In the genomic region with DNA sequence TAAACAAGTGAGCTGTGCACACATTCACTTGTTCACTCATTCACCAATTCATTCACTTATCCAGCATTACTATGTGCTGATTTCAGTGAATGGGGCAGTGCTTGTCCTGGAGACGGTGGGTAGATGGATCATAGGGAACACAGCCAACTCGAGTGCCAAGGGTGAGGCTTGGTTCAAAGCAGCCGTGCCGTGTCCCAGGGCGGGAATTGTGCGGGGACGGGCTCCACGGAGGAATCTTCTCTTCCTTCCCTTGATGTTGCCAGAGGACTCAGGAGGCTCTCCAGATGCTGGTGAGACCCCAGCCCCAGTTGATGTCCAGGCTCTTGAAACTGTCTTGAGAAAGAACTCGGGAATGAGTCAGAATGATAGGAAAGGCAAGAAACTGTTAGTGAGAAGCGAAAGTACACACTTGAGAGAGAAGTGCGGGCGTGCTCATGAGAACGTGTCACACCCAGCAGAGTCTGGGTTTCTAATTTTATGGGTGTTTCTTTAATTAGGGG, we compare ENCODE assay signal across 7 cellular contexts.
DNase-seq lines count a peak whose midpoint lies in the region; ATAC-seq and TF ChIP-seq lines count a peak whose summit lies in the region.

No MANE protein-coding gene starts in this region.

- H3K9ac ChIP-seq in Loucy (ENCODE audit: low read depth, low read length, poor library complexity, severe bottlenecking), result peak overlapping the region; percentile 39
- no peak overlapping the region for H3K9ac ChIP-seq in parathyroid adenoma

- H3K4me3 ChIP-seq in Loucy (ENCODE audit: low read length, poor library complexity, severe bottlenecking) (peak overlapping the region; percentile 26), parathyroid adenoma (ENCODE audit: low read depth, low read length) (no peak overlapping the region), tibial artery (no peak overlapping the region)

- intact Hi-C loops in tibial artery (cut with DNase I; ENCODE audit: low total_unique reads), result no loop called here

- H3K4me2 ChIP-seq in Loucy (ENCODE audit: low read depth, low read length, poor library complexity, severe bottlenecking) (peak overlapping the region; percentile 36), parathyroid adenoma (ENCODE audit: low read length) (no peak overlapping the region)

- H3K27ac ChIP-seq in parathyroid adenoma (peak overlapping the region; percentile 42), tibial artery (no peak overlapping the region)

- ATAC-seq in GM18907 (IDR thresholded peaks at IDR 0.05; ENCODE audit: unreplicated experiment), result peak; percentile 66
- ATAC-seq in HG02588 (IDR thresholded peaks at IDR 0.05; ENCODE audit: unreplicated experiment), result peak; percentile 45

- H3K79me2 ChIP-seq in Loucy (ENCODE audit: insufficient read depth, low read length), result peaks cover 9% of the 10 kb centered on the region
- H3K79me2 ChIP-seq in parathyroid adenoma, result no peaks in the 10 kb centered on the region

- H2AFZ ChIP-seq in Loucy (ENCODE audit: low read length) (no peak overlapping the region), parathyroid adenoma (no peak overlapping the region)

- H3K9me3 ChIP-seq in Loucy (ENCODE audit: insufficient read depth, low read depth, low read length), result no peaks in the 10 kb centered on the region
- H3K9me3 ChIP-seq in parathyroid adenoma (ENCODE audit: control insufficient read depth, low read length), result no peaks in the 10 kb centered on the region
- H3K9me3 ChIP-seq in tibial artery, result no peaks in the 10 kb centered on the region

- no peaks in the 10 kb centered on the region for H3K9me2 ChIP-seq in Loucy (replicated peaks; ENCODE audit: low read depth, low read length)

- H3K36me3 ChIP-seq in Loucy (ENCODE audit: insufficient read depth, low read length) (no peaks in the 10 kb centered on the region), parathyroid adenoma (ENCODE audit: control insufficient read depth, insufficient read depth, low read length) (no peaks in the 10 kb centered on the region), tibial artery (no peaks in the 10 kb centered on the region)

- DNase-seq in tibial artery, result no peak
- no peak for DNase-seq in NCI-H128 (lab: John Stamatoyannopoulos, UW; ENCODE audit: unreplicated experiment)
- no peak for DNase-seq in NCI-H146 (lab: John Stamatoyannopoulos, UW)

- no peaks in the 10 kb centered on the region for H4K20me1 ChIP-seq in Loucy (ENCODE audit: insufficient read depth, low read length, poor library complexity, severe bottlenecking)

- TF ChIP-seq CTCF in Loucy (conservative IDR thresholded peaks at IDR 0.05; ENCODE audit: low read length), result no peak
- TF ChIP-seq CTCF in parathyroid adenoma (IDR thresholded peaks at IDR 0.05), result no peak
- TF ChIP-seq CTCF in tibial artery (IDR thresholded peaks at IDR 0.05), result no peak

- H3K27me3 ChIP-seq in Loucy (ENCODE audit: insufficient read depth, low read length, poor library complexity, severe bottlenecking), result no peaks in the 10 kb centered on the region
- H3K27me3 ChIP-seq in parathyroid adenoma (ENCODE audit: control insufficient read depth, insufficient read depth, low read length), result no peaks in the 10 kb centered on the region
- peaks cover 0 to 5% of the 10 kb centered on the region in 2 donors for H3K27me3 ChIP-seq in tibial artery

- H3F3A ChIP-seq in Loucy (ENCODE audit: low read depth), result no peaks in the 10 kb centered on the region

- peaks cover 43% of the 10 kb centered on the region for H3K4me1 ChIP-seq in Loucy (ENCODE audit: insufficient read depth, low read length, poor library complexity, severe bottlenecking)
- H3K4me1 ChIP-seq in parathyroid adenoma, result no peaks in the 10 kb centered on the region
- peaks cover 0 to 3% (median 0%) of the 10 kb centered on the region in 4 donors for H3K4me1 ChIP-seq in tibial artery
